In the genomic region with DNA sequence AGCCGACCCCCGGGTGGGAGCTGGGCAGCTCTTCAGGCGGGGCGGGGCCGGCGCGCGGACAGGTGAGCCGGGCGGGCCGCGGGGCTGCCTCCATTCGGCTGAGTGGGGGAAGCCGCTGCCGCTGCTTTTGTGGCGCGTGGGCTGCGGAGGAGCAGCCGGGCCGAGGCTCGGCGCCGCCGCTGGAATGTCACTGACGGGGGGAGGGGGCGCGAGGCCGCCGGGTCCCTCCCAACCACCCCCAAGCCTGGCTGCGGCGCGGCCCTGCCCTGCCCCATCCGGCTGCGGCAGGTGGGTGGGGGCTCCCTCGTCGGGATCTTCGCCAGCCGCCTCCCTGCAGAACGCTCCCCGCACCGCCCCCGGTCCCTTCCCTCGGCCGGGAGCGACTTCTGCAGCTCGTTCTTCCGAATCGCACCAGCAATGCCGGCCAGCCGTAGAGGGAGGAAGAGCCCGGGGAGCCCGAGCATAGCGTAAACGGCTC, we compare ENCODE assay signal across 8 cellular contexts. TPM values are rescaled to one million over a fixed set of nuclear protein-coding genes. Genes with fewer than 3 reads are reported as not detected.
DNase-seq lines count a peak whose midpoint lies in the region; ATAC-seq and TF ChIP-seq lines count a peak whose summit lies in the region.

No MANE protein-coding gene starts in this region.

- no peaks in the 10 kb centered on the region for H3K27me3 ChIP-seq in right cardiac atrium (ENCODE audit: control insufficient read depth, insufficient read depth)
- no peaks in the 10 kb centered on the region for H3K27me3 ChIP-seq in prostate gland (replicated peaks; ENCODE audit: insufficient read depth)

- no peaks in the 10 kb centered on the region for H3K27me3 Mint-ChIP-seq in activated naive CD8-positive, alpha-beta T cell treated with anti-CD3 and anti-CD28 coated beads, Interleukin-2, amount 10 ng/mL, durations not matched to agents 7 days and 5 days
- no peaks in the 10 kb centered on the region for H3K27me3 Mint-ChIP-seq in activated naive CD8-positive, alpha-beta T cell treated with anti-CD3 and anti-CD28 coated beads for 36 hours
- no peaks in the 10 kb centered on the region for H3K27me3 Mint-ChIP-seq in activated naive CD4-positive, alpha-beta T cell treated with anti-CD3 and anti-CD28 coated beads for 36 hours (ENCODE audit: low read depth)

- CTCF ChIA-PET in activated naive CD4-positive, alpha-beta T cell treated with anti-CD3 and anti-CD28 coated beads for 36 hours (lab: Charles Lee): no interaction called here

- no peak for DNase-seq in activated naive CD8-positive, alpha-beta T cell treated with anti-CD3 and anti-CD28 coated beads, Interleukin-2, amount 10 ng/mL, durations not matched to agents 7 days and 5 days
- no peak for DNase-seq in activated naive CD8-positive, alpha-beta T cell treated with anti-CD3 and anti-CD28 coated beads for 36 hours
- peak; percentile 30 for DNase-seq in NCI-H345 treated with DMSO at 0.1 percent for 48 hours (lab: John Stamatoyannopoulos, UW; ENCODE audit: unreplicated experiment)
- DNase-seq in activated naive CD4-positive, alpha-beta T cell treated with anti-CD3 and anti-CD28 coated beads for 36 hours: peak; percentile 59
- peak; percentile 65 to 87 (median 84) for DNase-seq in right cardiac atrium
- DNase-seq in prostate gland (ENCODE audit: low spot score): peak; percentile 28
- DNase-seq in kidney glomerular epithelial cell (lab: John Stamatoyannopoulos, UW): no peak

- H3K27ac ChIP-seq in right cardiac atrium (ENCODE audit: low read length) (peak overlapping the region; percentile 86), prostate gland (peak overlapping the region; percentile 95 to 97)

- intact Hi-C loops in activated naive CD4-positive, alpha-beta T cell treated with anti-CD3 and anti-CD28 coated beads for 36 hours (cut with micrococcal nuclease): loop anchor here (1.0 to 5.0 kb wide), 10 partner anchors 35 to 528 kb away; a partner anchor contains a TSS
- intact Hi-C loops in right cardiac atrium (cut with DNase I): no loop called here
- intact Hi-C loops in prostate gland (cut with DNase I): loop anchor here (5.0 to 10.0 kb wide), 2 partner anchors 45 to 52 kb away; no protein-coding TSS in a partner anchor

- H3K9me3 ChIP-seq in right cardiac atrium (ENCODE audit: control insufficient read depth, low read length): no peaks in the 10 kb centered on the region
- H3K9me3 ChIP-seq in prostate gland: no peaks in the 10 kb centered on the region

- peak; percentile 26 for ATAC-seq in activated naive CD8-positive, alpha-beta T cell treated with anti-CD3 and anti-CD28 coated beads, Interleukin-2, amount 10 ng/mL, durations not matched to agents 7 days and 5 days (ENCODE audit: low read depth)
- ATAC-seq in HG02852 (IDR thresholded peaks at IDR 0.05; ENCODE audit: unreplicated experiment) (peak; percentile 26), right cardiac atrium (peak; percentile 17 to 30)

- peaks cover 31% of the 10 kb centered on the region for H3K4me1 Mint-ChIP-seq in activated naive CD8-positive, alpha-beta T cell treated with anti-CD3 and anti-CD28 coated beads, Interleukin-2, amount 10 ng/mL, durations not matched to agents 7 days and 5 days
- H3K4me1 Mint-ChIP-seq in activated naive CD8-positive, alpha-beta T cell treated with anti-CD3 and anti-CD28 coated beads for 36 hours: peaks cover 33% of the 10 kb centered on the region
- peaks cover 45% of the 10 kb centered on the region for H3K4me1 Mint-ChIP-seq in activated naive CD4-positive, alpha-beta T cell treated with anti-CD3 and anti-CD28 coated beads for 36 hours (ENCODE audit: low read depth)

- H3K4me3 ChIP-seq in right cardiac atrium (ENCODE audit: low read length) (peak overlapping the region; percentile 88), prostate gland (peak overlapping the region; percentile 99)

- TF ChIP-seq POLR2A in prostate gland (IDR thresholded peaks at IDR 0.05): no peak

- H3K36me3 ChIP-seq in prostate gland: no peaks in the 10 kb centered on the region

- peaks cover 11% of the 10 kb centered on the region for H3K36me3 Mint-ChIP-seq in activated naive CD8-positive, alpha-beta T cell treated with anti-CD3 and anti-CD28 coated beads, Interleukin-2, amount 10 ng/mL, durations not matched to agents 7 days and 5 days
- H3K36me3 Mint-ChIP-seq in activated naive CD8-positive, alpha-beta T cell treated with anti-CD3 and anti-CD28 coated beads for 36 hours: peaks cover 2% of the 10 kb centered on the region
- no peaks in the 10 kb centered on the region for H3K36me3 Mint-ChIP-seq in activated naive CD4-positive, alpha-beta T cell treated with anti-CD3 and anti-CD28 coated beads for 36 hours (ENCODE audit: low read depth)

- H3K9me3 Mint-ChIP-seq in activated naive CD8-positive, alpha-beta T cell treated with anti-CD3 and anti-CD28 coated beads, Interleukin-2, amount 10 ng/mL, durations not matched to agents 7 days and 5 days: no peaks in the 10 kb centered on the region
- H3K9me3 Mint-ChIP-seq in activated naive CD8-positive, alpha-beta T cell treated with anti-CD3 and anti-CD28 coated beads for 36 hours: no peaks in the 10 kb centered on the region
- no peaks in the 10 kb centered on the region for H3K9me3 Mint-ChIP-seq in activated naive CD4-positive, alpha-beta T cell treated with anti-CD3 and anti-CD28 coated beads for 36 hours

- H3K4me1 ChIP-seq in right cardiac atrium (ENCODE audit: control insufficient read depth, insufficient read depth, low read length) (peaks cover 12% of the 10 kb centered on the region), prostate gland (replicated peaks) (peaks cover 4% of the 10 kb centered on the region)

- no peak for TF ChIP-seq CTCF in prostate gland (IDR thresholded peaks at IDR 0.05)

- POLR2A ChIA-PET in activated naive CD8-positive, alpha-beta T cell treated with anti-CD3 and anti-CD28 coated beads, Interleukin-2, amount 10 ng/mL, durations not matched to agents 7 days and 5 days (lab: Charles Lee): interaction anchor here (0.6 to 3.9 kb wide), 26 partner anchors 10 to 1883 kb away, joined by 3 to 30 read pairs (median 4); a partner anchor contains a TSS

- no peak overlapping the region for H3K27ac Mint-ChIP-seq in activated naive CD8-positive, alpha-beta T cell treated with anti-CD3 and anti-CD28 coated beads, Interleukin-2, amount 10 ng/mL, durations not matched to agents 7 days and 5 days
- H3K27ac Mint-ChIP-seq in activated naive CD8-positive, alpha-beta T cell treated with anti-CD3 and anti-CD28 coated beads for 36 hours: no peak overlapping the region
- no peak overlapping the region for H3K27ac Mint-ChIP-seq in activated naive CD4-positive, alpha-beta T cell treated with anti-CD3 and anti-CD28 coated beads for 36 hours

- H3K4me3 Mint-ChIP-seq in activated naive CD8-positive, alpha-beta T cell treated with anti-CD3 and anti-CD28 coated beads, Interleukin-2, amount 10 ng/mL, durations not matched to agents 7 days and 5 days: no peak overlapping the region
- no peak overlapping the region for H3K4me3 Mint-ChIP-seq in activated naive CD8-positive, alpha-beta T cell treated with anti-CD3 and anti-CD28 coated beads for 36 hours
- H3K4me3 Mint-ChIP-seq in activated naive CD4-positive, alpha-beta T cell treated with anti-CD3 and anti-CD28 coated beads for 36 hours: peak overlapping the region; percentile 85

- 0% methylated on average over 54 of the region's 54 CpGs for WGBS in right cardiac atrium
- WGBS in prostate gland: under 1% methylated on average over 42 of the region's 54 CpGs

RNA-seq across cellular contexts. Expression of a gene that starts 0.4 kb away (rescaled TPM):
- total RNA-seq in activated naive CD8-positive, alpha-beta T cell treated with anti-CD3 and anti-CD28 coated beads, Interleukin-2, amount 10 ng/mL, durations not matched to agents 7 days and 5 days: 100 to 1,000 TPM; 355 to 358 TPM
- total RNA-seq in activated naive CD8-positive, alpha-beta T cell treated with anti-CD3 and anti-CD28 coated beads for 36 hours: 100 to 1,000 TPM; 142 to 143 TPM
- 100 to 1,000 TPM; 162 to 183 TPM for total RNA-seq in activated naive CD4-positive, alpha-beta T cell treated with anti-CD3 and anti-CD28 coated beads for 36 hours
- total RNA-seq in right cardiac atrium (100 to 1,000 TPM; 269 to 312 (median 282) TPM), prostate gland (100 to 1,000 TPM; 130 to 472 TPM)
- polyA plus RNA-seq in right cardiac atrium: 154 TPM

RNA-seq across cellular contexts. Expression of a gene that starts 48.3 kb away (rescaled TPM):
- 10 to 100 TPM; 39.3 to 41.6 TPM for total RNA-seq in activated naive CD8-positive, alpha-beta T cell treated with anti-CD3 and anti-CD28 coated beads, Interleukin-2, amount 10 ng/mL, durations not matched to agents 7 days and 5 days
- total RNA-seq in activated naive CD8-positive, alpha-beta T cell treated with anti-CD3 and anti-CD28 coated beads for 36 hours: 10 to 100 TPM; 45.1 to 45.8 TPM
- 10 to 100 TPM; 48.7 to 51.6 TPM for total RNA-seq in activated naive CD4-positive, alpha-beta T cell treated with anti-CD3 and anti-CD28 coated beads for 36 hours
- total RNA-seq in right cardiac atrium (10 to 100 TPM; 15.7 to 19.3 (median 17.9) TPM), prostate gland (10 to 100 TPM; 31.5 to 34.2 TPM)
- 10.6 TPM for polyA plus RNA-seq in right cardiac atrium

Comparison
In these comparisons a context has a peak if more than half of its experiments do, and no peak if none do; other contexts are left out.
1. DNase-seq: peak in NCI-H345 treated with DMSO at 0.1 percent for 48 hours (single experiment), activated naive CD4-positive, alpha-beta T cell treated with anti-CD3 and anti-CD28 coated beads for 36 hours (single experiment), right cardiac atrium (3 of 3) and prostate gland (single experiment); none in activated naive CD8-positive, alpha-beta T cell treated with anti-CD3 and anti-CD28 coated beads, Interleukin-2, amount 10 ng/mL, durations not matched to agents 7 days and 5 days (single experiment), activated naive CD8-positive, alpha-beta T cell treated with anti-CD3 and anti-CD28 coated beads for 36 hours (single experiment) and kidney glomerular epithelial cell (single experiment).
2. intact Hi-C loops: an anchor here in activated naive CD4-positive, alpha-beta T cell treated with anti-CD3 and anti-CD28 coated beads for 36 hours (1.0 to 5.0 kb wide) and prostate gland (5.0 to 10.0 kb wide); none called in right cardiac atrium.
3. Peak in every context shown above with its lines, with median percentiles within 50 percentile points of each other: ATAC-seq.